8 cellular contexts compared by ENCODE assay signal in genomic region chr3:157159762-157160651, GRCh38. TPM values are rescaled to one million over a fixed set of nuclear protein-coding genes. Genes with fewer than 3 reads are reported as not detected.
DNase-seq lines count a peak whose midpoint lies in the region; ATAC-seq and TF ChIP-seq lines count a peak whose summit lies in the region.

Gene CCNL1, minus strand, starts transcription at chr3:157160147. Its CDS starts 53 bp downstream, at chr3:157160094.

- peak; percentile 80 for ATAC-seq in GM21526 (IDR thresholded peaks at IDR 0.05; ENCODE audit: low FRiP score, unreplicated experiment)

- peaks cover 48% of the 10 kb centered on the region for H3K36me3 ChIP-seq in OCI-LY1 (ENCODE audit: insufficient read depth, low read length)
- H3K36me3 ChIP-seq in mesodermal cell (ENCODE audit: control insufficient read depth, insufficient read depth, low read length) = peaks cover 30% of the 10 kb centered on the region

- 1 to 2% methylated on average over 69 to 83 of the region's 88 CpGs for WGBS in mesodermal cell (ENCODE audit: insufficient coverage in 2 of 2), 2 experiments

- H2AFZ ChIP-seq in OCI-LY1 (ENCODE audit: low read length) = 0 out of 2 replicates have a peak within 1 kb of the TSS, but pooled peaks have one; percentile 9

- DNase-seq in DMS 273 (lab: John Stamatoyannopoulos, UW; ENCODE audit: unreplicated experiment) (peak; percentile 100), HuH-7 (ENCODE audit: low spot score) (peak; percentile 62)
- peak; percentile 97 for DNase-seq in activated CD8-positive, alpha-beta memory T cell treated with anti-CD3 and anti-CD28 coated beads, Interleukin-2, amount 50 U/mL, for 4 hours
- DNase-seq in stimulated activated CD8-positive, alpha-beta memory T cell treated with anti-CD3 and anti-CD28 coated beads, Interleukin-15, amount 100 ng/mL, for 24 hours (ENCODE audit: low read depth) = peak; percentile 91

- in situ Hi-C loops in endometrial microvascular endothelial cells (cut with HindIII; ENCODE audit: inconsistent ontology term, low pct_unique_long_range_greater_than_20kb, low sequenced_read_pairs) = no loop called here

- peaks cover 53% of the 10 kb centered on the region for H3K4me1 ChIP-seq in OCI-LY1 (ENCODE audit: insufficient read depth, low read length, severe bottlenecking)
- peaks cover 8% of the 10 kb centered on the region for H3K4me1 ChIP-seq in mesodermal cell (ENCODE audit: control insufficient read depth, insufficient read depth, low read length, poor library complexity, severe bottlenecking)

- peak within 1 kb of the TSS; percentile 81 for H3K4me3 ChIP-seq in OCI-LY1 (ENCODE audit: low read depth, low read length, poor library complexity, severe bottlenecking)
- peak within 1 kb of the TSS; percentile 97 for H3K4me3 ChIP-seq in mesodermal cell (ENCODE audit: extremely low read depth, insufficient read depth, low read length, poor library complexity, severe bottlenecking)

- no peaks in the 10 kb centered on the region for H3K27me3 ChIP-seq in OCI-LY1 (ENCODE audit: insufficient read depth, low read length)

- no peaks in the 10 kb centered on the region for H3K9me2 ChIP-seq in OCI-LY1 (ENCODE audit: low read depth, low read length)

- peaks cover 48% of the 10 kb centered on the region for H3K79me2 ChIP-seq in OCI-LY1 (ENCODE audit: insufficient read depth, low read length)

- peak within 1 kb of the TSS; percentile 91 for H3K27ac ChIP-seq in OCI-LY1 (ENCODE audit: low read depth, low read length, poor library complexity, severe bottlenecking)
- peak within 1 kb of the TSS; percentile 99 for H3K27ac ChIP-seq in mesodermal cell (ENCODE audit: low read depth, low read length, severe bottlenecking)

- peak within 1 kb of the TSS; percentile 94 for H3K9ac ChIP-seq in OCI-LY1 (ENCODE audit: low read length)

- H3K4me2 ChIP-seq in OCI-LY1 (ENCODE audit: low read length) = peak within 1 kb of the TSS; percentile 98

- H3K9me3 ChIP-seq in OCI-LY1 (ENCODE audit: low read length) = no peaks in the 10 kb centered on the region
- no peaks in the 10 kb centered on the region for H3K9me3 ChIP-seq in mesodermal cell (ENCODE audit: control insufficient read depth, low read length)

- H3F3A ChIP-seq in OCI-LY1 (ENCODE audit: insufficient read depth, low read length) = no peaks in the 10 kb centered on the region

- TF ChIP-seq CTCF in OCI-LY1 (IDR thresholded peaks at IDR 0.05; ENCODE audit: low read length) = peak; percentile 4; the same call in 1 of the 2 replicates

- H4K20me1 ChIP-seq in OCI-LY1 (ENCODE audit: insufficient read depth, low read length) = peaks cover 32% of the 10 kb centered on the region

RNA-seq across cellular contexts. Expression of gene CCNL1, which starts in this region (rescaled TPM):
- total RNA-seq in endometrial microvascular endothelial cells (ENCODE audit: inconsistent ontology term) = 55.3 TPM
- polyA plus RNA-seq in mesodermal cell (2013, experiment 1 of 2) = 71.1 TPM
- polyA plus RNA-seq in mesodermal cell (2013, experiment 2 of 2) = 69.7 TPM

Comparison
In these comparisons a context has a peak if more than half of its experiments do, and no peak if none do; other contexts are left out.
1. Peak in every context shown above with its lines: DNase-seq, ATAC-seq, H3K4me3 ChIP-seq and H3K27ac ChIP-seq.